14 cellular contexts compared by ENCODE assay signal in the genomic region with DNA sequence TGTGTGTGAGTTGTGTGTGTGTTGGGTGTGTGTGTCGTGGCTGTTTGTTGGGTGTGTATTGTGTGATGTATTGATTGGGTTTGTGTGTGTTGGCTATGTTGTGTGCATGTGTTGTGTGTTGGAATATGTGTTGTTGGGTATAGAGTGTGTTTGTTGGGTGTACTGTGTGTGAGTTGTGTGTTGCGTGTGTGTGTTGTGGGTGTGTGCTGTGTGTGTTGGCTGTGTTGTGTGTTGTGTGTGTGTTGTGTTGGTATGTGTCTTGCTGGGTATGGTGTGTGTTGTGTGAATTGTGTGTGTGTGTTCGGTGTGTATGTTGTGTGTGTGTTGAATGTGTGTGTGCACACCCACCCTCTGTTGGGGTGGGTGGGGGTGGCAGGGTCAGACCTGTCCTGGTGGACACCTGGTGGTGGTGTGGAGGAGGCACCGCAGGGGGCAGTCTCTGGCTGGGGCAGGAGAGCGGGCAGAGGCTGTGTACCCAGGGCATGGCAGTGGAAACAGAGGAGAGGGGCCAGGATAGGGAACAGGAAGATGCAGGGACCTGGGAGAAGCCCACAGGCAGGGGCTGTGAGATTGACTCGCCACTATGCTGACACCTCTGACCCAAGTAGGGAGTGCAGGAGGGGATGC. TPM values are rescaled to one million over a fixed set of nuclear protein-coding genes. Genes with fewer than 3 reads are reported as not detected.
DNase-seq lines count a peak whose midpoint lies in the region; ATAC-seq and TF ChIP-seq lines count a peak whose summit lies in the region.
"Had no signal": no experiment of that assay in that cellular context is flagged by ENCODE, and none has a peak within 500 bp of the region (broad histone marks: within the 10 kb centered on the region; RNA-seq: fewer than 3 reads in every experiment).

No MANE protein-coding gene starts in this region.

- H3K4me1 ChIP-seq in tibial nerve (peaks cover 0 to 8% (median 0%) of the 10 kb centered on the region in 4 donors), A673 (ENCODE audit: insufficient read depth, low read length, poor library complexity, severe bottlenecking) (peaks cover 7% of the 10 kb centered on the region)
- H3K4me1 ChIP-seq: gastrocnemius medialis, uterus had no signal

- no peaks in the 10 kb centered on the region for H3K36me3 ChIP-seq in tibial nerve
- no peaks in the 10 kb centered on the region for H3K36me3 ChIP-seq in A673 (ENCODE audit: insufficient read depth, low read length, poor library complexity, severe bottlenecking)
- H3K36me3 ChIP-seq in MG63: no peaks in the 10 kb centered on the region
- H3K36me3 ChIP-seq: adrenal gland, gastrocnemius medialis, uterus had no signal

- H3K9me3 ChIP-seq in tibial nerve: no peaks in the 10 kb centered on the region
- H3K9me3 ChIP-seq in A673 (ENCODE audit: low read depth, low read length, poor library complexity, severe bottlenecking): no peaks in the 10 kb centered on the region
- no peaks in the 10 kb centered on the region for H3K9me3 ChIP-seq in MG63
- H3K9me3 ChIP-seq: adrenal gland, gastrocnemius medialis, uterus had no signal

- H3K4me3 ChIP-seq in tibial nerve (no peak overlapping the region), A673 (ENCODE audit: low read depth, low read length, poor library complexity, severe bottlenecking) (no peak overlapping the region), MG63 (no peak overlapping the region)
- H3K4me3 ChIP-seq: adrenal gland, gastrocnemius medialis, skin epidermis, uterus had no signal

- peak; percentile 49 for ATAC-seq in stimulated activated naive CD8-positive, alpha-beta T cell treated with anti-CD3 and anti-CD28 coated beads, Interleukin-15, amount 100 ng/mL, for 72 hours
- ATAC-seq in stimulated activated naive CD8-positive, alpha-beta T cell treated with anti-CD3 and anti-CD28 coated beads, Interleukin-15, Interleukin-2, amounts not matched to agents 100 U/mL and 50 U/mL, for 24 hours: no peak
- ATAC-seq: gastrocnemius medialis had no signal

- CTCF ChIA-PET in A673 (lab: Charles Lee): no interaction called here

- H3K27ac ChIP-seq in tibial nerve (no peak overlapping the region), A673 (ENCODE audit: low read depth, low read length, poor library complexity, severe bottlenecking) (no peak overlapping the region)
- H3K27ac ChIP-seq: adrenal gland, gastrocnemius medialis, uterus had no signal

- no peak overlapping the region for H3K4me3 Mint-ChIP-seq in stimulated activated naive CD8-positive, alpha-beta T cell treated with anti-CD3 and anti-CD28 coated beads, Interleukin-15, amount 100 ng/mL, for 72 hours

- POLR2A ChIA-PET in A673 (lab: Charles Lee; ENCODE audit: low non-redundant PET): no interaction called here

- H3K27ac Mint-ChIP-seq in stimulated activated naive CD8-positive, alpha-beta T cell treated with anti-CD3 and anti-CD28 coated beads, Interleukin-15, amount 100 ng/mL, for 72 hours: peak overlapping the region in 1 of 2 donors; percentile 77

- peaks cover 0 to 6% of the 10 kb centered on the region in 2 donors for H3K9me3 Mint-ChIP-seq in stimulated activated naive CD8-positive, alpha-beta T cell treated with anti-CD3 and anti-CD28 coated beads, Interleukin-15, amount 100 ng/mL, for 72 hours

- TF ChIP-seq EP300 in tibial nerve (IDR thresholded peaks at IDR 0.05): no peak

- no peak for TF ChIP-seq CTCF in GM20000 (IDR thresholded peaks at IDR 0.05; ENCODE audit: extremely low read depth, missing control alignments)
- TF ChIP-seq CTCF in tibial nerve (IDR thresholded peaks at IDR 0.05): no peak
- no peak for TF ChIP-seq CTCF in A673 (conservative IDR thresholded peaks at IDR 0.05; ENCODE audit: low read depth, low read length)

- 88 to 95% methylated on average over 6 of the region's 6 CpGs for WGBS in tibial nerve, 2 donors

- no TSS peak for BruUV-seq in A673 (replicated peaks; lab: Mats Ljungman, UMichigan)

- no peak for TF ChIP-seq POLR2A in tibial nerve (IDR thresholded peaks at IDR 0.05)

- DNase-seq in stimulated activated naive CD8-positive, alpha-beta T cell treated with anti-CD3 and anti-CD28 coated beads, Interleukin-15, amount 100 ng/mL, for 72 hours: no peak
- DNase-seq in stimulated activated naive CD8-positive, alpha-beta T cell treated with anti-CD3 and anti-CD28 coated beads, Interleukin-15, Interleukin-2, amounts not matched to agents 100 U/mL and 50 U/mL, for 24 hours: no peak
- DNase-seq in SK-N-DZ (ENCODE audit: low spot score) (peak; percentile 7), germinal center (ENCODE audit: low spot score) (peak; percentile 16), GM20000 (ENCODE audit: low spot score) (no peak), tibial nerve (ENCODE audit: low spot score in 2 of 2) (no peak), A673 (ENCODE audit: low spot score) (no peak), MG63 (no peak)
- DNase-seq: activated CD8-positive, alpha-beta memory T cell treated with anti-CD3 and anti-CD28 coated beads, Interleukin-2, amount 50 U/mL, for 4 hours; adrenal gland; gastrocnemius medialis; NCI-H187 treated with DMSO at 0.1 percent for 48 hours; uterus had no signal

- no peaks in the 10 kb centered on the region for H3K4me1 Mint-ChIP-seq in stimulated activated naive CD8-positive, alpha-beta T cell treated with anti-CD3 and anti-CD28 coated beads, Interleukin-15, amount 100 ng/mL, for 72 hours

- intact Hi-C loops in A673 (cut with micrococcal nuclease; ENCODE audit: unreplicated experiment): no loop called here

- H3K27me3 ChIP-seq in tibial nerve (no peaks in the 10 kb centered on the region), A673 (replicated peaks; ENCODE audit: insufficient read depth, low read depth, low read length, poor library complexity) (no peaks in the 10 kb centered on the region), MG63 (no peaks in the 10 kb centered on the region)
- H3K27me3 ChIP-seq: adrenal gland, gastrocnemius medialis, uterus had no signal

- peaks cover 8% of the 10 kb centered on the region for H3K27me3 Mint-ChIP-seq in stimulated activated naive CD8-positive, alpha-beta T cell treated with anti-CD3 and anti-CD28 coated beads, Interleukin-15, amount 100 ng/mL, for 72 hours

RNA-seq across cellular contexts. Expression of gene PXDC1, which starts 25.5 kb away (rescaled TPM):
- not detected in 2 replicates for polyA plus RNA-seq in SK-N-DZ (2014; cell fraction: cytosol; rRNA removed)
- polyA plus RNA-seq in SK-N-DZ (2014; cell fraction: nucleus; rRNA removed): 0.32 TPM in 1 of 2 replicates, not detected in the other
- total RNA-seq in tibial nerve: 100 to 1,000 TPM in 3 of 4 donors, 10 to 100 TPM in 1; 93.6 to 174 (median 113) TPM
- total RNA-seq in A673 (2021): 5.2 and 7.1 TPM in 2 replicates
- total RNA-seq in MG63 (2014; rRNA removed; shearing (Covaris generic); ENCODE audit: low replicate concordance): 67.9 and 71.9 TPM in 2 replicates

Comparison
In these comparisons a context has a peak if more than half of its experiments do, and no peak if none do; other contexts are left out.
1. DNase-seq: peak in SK-N-DZ (single experiment) and germinal center (single experiment); none in stimulated activated naive CD8-positive, alpha-beta T cell treated with anti-CD3 and anti-CD28 coated beads, Interleukin-15, amount 100 ng/mL, for 72 hours (0 of 2), stimulated activated naive CD8-positive, alpha-beta T cell treated with anti-CD3 and anti-CD28 coated beads, Interleukin-15, Interleukin-2, amounts not matched to agents 100 U/mL and 50 U/mL, for 24 hours (single experiment), GM20000 (single experiment), tibial nerve (0 of 2), A673 (single experiment) and MG63 (single experiment).